Comparison of ENCODE assay signal across 13 cellular contexts in the genomic region with DNA sequence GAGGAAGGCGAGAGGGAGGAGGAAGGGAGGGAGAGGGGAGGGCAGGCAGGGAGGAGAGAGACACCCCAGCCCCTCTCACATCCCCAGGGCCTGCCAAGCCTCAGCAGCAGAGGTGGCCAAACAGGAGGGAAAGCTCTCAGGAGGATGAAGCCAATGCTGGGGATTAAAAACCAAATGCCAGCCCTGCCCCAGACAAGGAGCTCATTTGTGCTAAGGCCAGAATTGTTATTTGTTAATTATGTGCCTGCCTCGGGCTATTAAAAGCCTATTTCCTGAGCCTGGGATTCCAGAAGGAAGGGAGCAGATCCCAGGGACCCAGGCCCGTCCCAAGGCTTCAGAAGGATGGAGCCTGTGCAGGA. TPM values are rescaled to one million over a fixed set of nuclear protein-coding genes. Genes with fewer than 3 reads are reported as not detected.
A peak's percentile ranks its signal among the peaks of the same experiment; 100 is the strongest.
DNase-seq lines count a peak whose midpoint lies in the region; TF ChIP-seq lines count a peak whose summit lies in the region.
"Had no signal": no experiment of that assay in that cellular context is flagged by ENCODE, and none has a peak within 500 bp of the region (broad histone marks: within the 10 kb centered on the region; RNA-seq: fewer than 3 reads in every experiment).

No MANE protein-coding gene starts in this region.

- peak overlapping the region; percentile 52 for H3K4me2 ChIP-seq in Loucy (ENCODE audit: low read depth, low read length, poor library complexity, severe bottlenecking)

- no peaks in the 10 kb centered on the region for H3K36me3 ChIP-seq in Loucy (ENCODE audit: insufficient read depth, low read length)
- H3K36me3 ChIP-seq: prostate gland had no signal

- no peaks in the 10 kb centered on the region for H3K9me3 ChIP-seq in Loucy (ENCODE audit: insufficient read depth, low read depth, low read length)
- H3K9me3 ChIP-seq: prostate gland had no signal

- no peaks in the 10 kb centered on the region for H3K79me2 ChIP-seq in Loucy (ENCODE audit: insufficient read depth, low read length)

- H3K4me3 ChIP-seq in Loucy (ENCODE audit: low read length, poor library complexity, severe bottlenecking), result no peak overlapping the region
- H3K4me3 ChIP-seq: prostate gland had no signal

- H4K20me1 ChIP-seq in Loucy (ENCODE audit: insufficient read depth, low read length, poor library complexity, severe bottlenecking), result no peaks in the 10 kb centered on the region

- H3K4me1 ChIP-seq in Loucy (ENCODE audit: insufficient read depth, low read length, poor library complexity, severe bottlenecking), result peaks cover 15% of the 10 kb centered on the region
- H3K4me1 ChIP-seq: prostate gland had no signal

- peak; percentile 83 for DNase-seq in D341Med (ENCODE audit: low spot score)
- peak; percentile 72 for DNase-seq in SK-MEL-5 (ENCODE audit: low read depth, low spot score)
- DNase-seq in midbrain (lab: John Stamatoyannopoulos, UW), result peak; percentile 39
- DNase-seq in SIG-M5 treated with dmso at 0.1 percent for 504 hours (lab: John Stamatoyannopoulos, UW; ENCODE audit: unreplicated experiment), result no peak
- no peak for DNase-seq in SIG-M5 (lab: John Stamatoyannopoulos, UW)
- no peak for DNase-seq in AG08396 (ENCODE audit: low spot score)
- DNase-seq: activated naive CD4-positive, alpha-beta T cell; CD4-positive, alpha-beta T cell; dermis blood vessel endothelial cell; left cardiac atrium; T-helper 1 cell had no signal

- H3K9me2 ChIP-seq in Loucy (replicated peaks; ENCODE audit: low read depth, low read length), result no peaks in the 10 kb centered on the region

- TF ChIP-seq CTCF in Loucy (conservative IDR thresholded peaks at IDR 0.05; ENCODE audit: low read length), result no peak

- H2AFZ ChIP-seq in Loucy (ENCODE audit: low read length), result no peak overlapping the region

- H3K9ac ChIP-seq in Loucy (ENCODE audit: low read depth, low read length, poor library complexity, severe bottlenecking), result no peak overlapping the region

- H3K27me3 ChIP-seq in Loucy (ENCODE audit: insufficient read depth, low read length, poor library complexity, severe bottlenecking), result no peaks in the 10 kb centered on the region

- in situ Hi-C loops in SK-MEL-5 (cut with HindIII; ENCODE audit: low pct_unique_long_range_greater_than_20kb, low sequenced_read_pairs), result no loop called here

- no peaks in the 10 kb centered on the region for H3F3A ChIP-seq in Loucy (ENCODE audit: low read depth)

RNA-seq across cellular contexts. Expression of gene GINS2, which starts 27.9 kb away (rescaled TPM):
- 9.8 and 10.9 TPM in 2 replicates for total RNA-seq in SK-MEL-5 (2014; rRNA removed; shearing (Covaris generic))
- 13.8 and 13.9 TPM in 2 replicates for polyA plus RNA-seq in SK-MEL-5 (2015; cell fraction: cytosol; rRNA removed)
- polyA plus RNA-seq in SK-MEL-5 (2015; cell fraction: nucleus; rRNA removed), result 2.8 and 3.5 TPM in 2 replicates

RNA-seq across cellular contexts. Expression of gene C16orf74, which starts 34.2 kb away (rescaled TPM):
- 3.8 and 6.1 TPM in 2 replicates for total RNA-seq in SK-MEL-5 (2014; rRNA removed; shearing (Covaris generic))
- polyA plus RNA-seq in SK-MEL-5 (2015; cell fraction: cytosol; rRNA removed), result 7.7 and 9.2 TPM in 2 replicates
- 3.3 and 9.3 TPM in 2 replicates for polyA plus RNA-seq in SK-MEL-5 (2015; cell fraction: nucleus; rRNA removed)

Comparison
In these comparisons a context has a peak if more than half of its experiments do, and no peak if none do; other contexts are left out.
1. DNase-seq: peak in D341Med (single experiment), SK-MEL-5 (single experiment) and midbrain (single experiment); none in SIG-M5 treated with dmso at 0.1 percent for 504 hours (single experiment), SIG-M5 (single experiment) and AG08396 (single experiment).